In the genomic region with DNA sequence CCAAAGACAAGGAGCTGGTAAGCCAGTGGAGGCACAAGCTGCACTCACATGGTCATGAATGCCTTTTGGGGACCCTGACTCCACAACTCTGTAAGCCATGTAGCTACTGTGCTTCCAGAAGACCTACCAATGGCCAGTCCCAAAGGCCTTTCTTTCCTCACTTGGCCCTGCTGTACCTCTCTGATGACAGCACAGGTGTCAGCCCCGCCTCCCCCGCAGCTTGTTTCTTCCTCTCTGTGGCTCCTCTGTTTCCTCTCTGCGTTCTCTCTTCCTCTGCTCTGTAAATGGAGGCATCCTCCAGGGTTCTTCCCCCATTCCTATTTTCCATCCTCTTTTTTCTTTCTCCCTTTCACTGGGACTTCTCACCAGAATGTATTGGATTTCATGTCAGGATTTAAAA, we compare ENCODE assay signal across 15 cellular contexts. TPM values are rescaled to one million over a fixed set of nuclear protein-coding genes. Genes with fewer than 3 reads are reported as not detected.
"Had no signal": no experiment of that assay in that cellular context is flagged by ENCODE, and none has a peak within 500 bp of the region (broad histone marks: within the 10 kb centered on the region; RNA-seq: fewer than 3 reads in every experiment).

No MANE protein-coding gene starts in this region.

- H3K9me3 ChIP-seq: right lobe of liver, testis, uterus had no signal

- H3K27ac Mint-ChIP-seq: memory B cell; stimulated activated memory B cell treated with anti-CD40 and anti-IgM and Interleukin-4, amounts not matched to agents 10 μg/mL and 1 μg/mL and 100 μg/mL, for 72 hours; T-helper 2 cell treated with Interferon-gamma antibody and Interleukin-4, amounts not matched to agents 5 μg/mL and 100 μg/mL, for 36 hours had no signal

- H3K4me3 ChIP-seq: right lobe of liver, testis, uterus had no signal

- H3K27ac ChIP-seq: foreskin keratinocyte, right lobe of liver, testis, uterus, VCaP had no signal

- H3K9me3 Mint-ChIP-seq: memory B cell; stimulated activated memory B cell treated with anti-CD40 and anti-IgM and Interleukin-4, amounts not matched to agents 10 μg/mL and 1 μg/mL and 100 μg/mL, for 72 hours; T-helper 2 cell treated with Interferon-gamma antibody and Interleukin-4, amounts not matched to agents 5 μg/mL and 100 μg/mL, for 36 hours had no signal

- H3K36me3 Mint-ChIP-seq: memory B cell; stimulated activated memory B cell treated with anti-CD40 and anti-IgM and Interleukin-4, amounts not matched to agents 10 μg/mL and 1 μg/mL and 100 μg/mL, for 72 hours had no signal

- H3K27me3 ChIP-seq: foreskin keratinocyte, right lobe of liver, testis, uterus had no signal

- H3K36me3 ChIP-seq: right lobe of liver, uterus had no signal

- DNase-seq: activated gamma-delta T cell treated with Interleukin-2 at 50 U/mL for 16 hours; foreskin keratinocyte; left colon; occipital lobe; right lobe of liver; small intestine; stimulated activated CD4-positive, alpha-beta T cell treated with anti-CD3 and anti-CD28 coated beads, Interleukin-15, amount 100 ng/mL, for 24 hours; testis; trophoblast cell; uterus had no signal

- H3K4me1 ChIP-seq: foreskin keratinocyte, uterus had no signal

- H3K4me3 Mint-ChIP-seq: memory B cell; stimulated activated memory B cell treated with anti-CD40 and anti-IgM and Interleukin-4, amounts not matched to agents 10 μg/mL and 1 μg/mL and 100 μg/mL, for 72 hours; T-helper 2 cell treated with Interferon-gamma antibody and Interleukin-4, amounts not matched to agents 5 μg/mL and 100 μg/mL, for 36 hours had no signal

RNA-seq across cellular contexts. Expression of a gene that starts 26.7 kb away (rescaled TPM):
- polyA plus RNA-seq: neural cell had no signal
